13 cellular contexts compared by ENCODE assay signal in genomic region chr16:8581923-8582580, GRCh38. TPM values are rescaled to one million over a fixed set of nuclear protein-coding genes. Genes with fewer than 3 reads are reported as not detected.
DNase-seq lines count a peak whose midpoint lies in the region; ATAC-seq and TF ChIP-seq lines count a peak whose summit lies in the region.
"Had no signal": no experiment of that assay in that cellular context is flagged by ENCODE, and none has a peak within 500 bp of the region (broad histone marks: within the 10 kb centered on the region; RNA-seq: fewer than 3 reads in every experiment).

No MANE protein-coding gene starts in this region.

- TF ChIP-seq POLR2A in heart left ventricle (IDR thresholded peaks at IDR 0.05): no peak
- TF ChIP-seq POLR2A in right lobe of liver (IDR thresholded peaks at IDR 0.05): no peak

- WGBS in heart left ventricle, 4 donors: 30 to 45% (median 38%) methylated on average over 6 of the region's 6 CpGs
- 27% methylated on average over 6 of the region's 6 CpGs for WGBS in right lobe of liver (ENCODE audit: insufficient coverage, low coverage, low lambda C conversion rate, missing lambda C conversion rate)

- no peaks in the 10 kb centered on the region for H4K20me1 ChIP-seq in osteoblast (ENCODE audit: insufficient read depth, low read length)

- DNase-seq in heart left ventricle (peak in 1 of 5 donors; percentile 50), right atrium auricular region (ENCODE audit: low spot score) (no peak), SKM-1 treated with dmso at 0.1 percent for 144 hours (lab: John Stamatoyannopoulos, UW; ENCODE audit: unreplicated experiment) (peak; percentile 92), right lobe of liver (no peak), NCI-H2107 treated with DMSO at 0.1 percent for 48 hours (lab: John Stamatoyannopoulos, UW; ENCODE audit: unreplicated experiment) (no peak), osteoblast (ENCODE audit: insufficient read length, low spot score, missing footprints) (no peak)
- no peak for DNase-seq in effector CD4-positive, alpha-beta T cell
- DNase-seq: ACHN; activated T-cell treated with anti-CD3 and anti-CD28 coated beads, Interleukin-2, amount 50 U/mL, for 72 hours; foreskin melanocyte; NCI-H2081 treated with DMSO at 0.1 percent for 48 hours had no signal

- H3K4me1 ChIP-seq in heart left ventricle (no peaks in the 10 kb centered on the region), right atrium auricular region (no peaks in the 10 kb centered on the region), right lobe of liver (no peaks in the 10 kb centered on the region), osteoblast (ENCODE audit: insufficient read depth, low read length) (no peaks in the 10 kb centered on the region)

- no peak overlapping the region for H3K4me3 ChIP-seq in heart left ventricle
- no peak overlapping the region for H3K4me3 ChIP-seq in right atrium auricular region
- no peak overlapping the region for H3K4me3 ChIP-seq in right lobe of liver
- no peak overlapping the region for H3K4me3 ChIP-seq in osteoblast (ENCODE audit: insufficient read depth, low read length)

- peaks cover 0 to 12% (median under 1%) of the 10 kb centered on the region in 9 donors for H3K27me3 ChIP-seq in heart left ventricle
- no peaks in the 10 kb centered on the region for H3K27me3 ChIP-seq in right atrium auricular region
- no peaks in the 10 kb centered on the region for H3K27me3 ChIP-seq in right lobe of liver
- no peaks in the 10 kb centered on the region for H3K27me3 ChIP-seq in osteoblast (ENCODE audit: insufficient read depth, low read length)

- H3K79me2 ChIP-seq in osteoblast (ENCODE audit: insufficient read depth, low read length): no peaks in the 10 kb centered on the region

- no peak for TF ChIP-seq CTCF in heart left ventricle (IDR thresholded peaks at IDR 0.05)
- no peak for TF ChIP-seq CTCF in right atrium auricular region (IDR thresholded peaks at IDR 0.05)
- no peak for TF ChIP-seq CTCF in right lobe of liver (IDR thresholded peaks at IDR 0.05)
- TF ChIP-seq CTCF in osteoblast (IDR thresholded peaks at IDR 0.05; ENCODE audit: extremely low read depth, low read depth, low read length): no peak

- H3K27ac ChIP-seq in heart left ventricle (peak overlapping the region in 1 of 12 donors; percentile 21), right atrium auricular region (no peak overlapping the region), right lobe of liver (no peak overlapping the region), osteoblast (ENCODE audit: low read depth, low read length) (no peak overlapping the region)

- no peak overlapping the region for H3K4me2 ChIP-seq in osteoblast (ENCODE audit: insufficient read depth, low read length)

- no peaks in the 10 kb centered on the region for H3K9me3 ChIP-seq in heart left ventricle
- H3K9me3 ChIP-seq in right atrium auricular region: no peaks in the 10 kb centered on the region
- H3K9me3 ChIP-seq in right lobe of liver: no peaks in the 10 kb centered on the region
- H3K9me3 ChIP-seq in osteoblast (ENCODE audit: low read depth, low read length): no peaks in the 10 kb centered on the region

- peak; percentile 41 to 81 (median 74) for ATAC-seq in heart left ventricle
- peak; percentile 42 to 73 (median 71) for ATAC-seq in right lobe of liver
- ATAC-seq in GM19467 (IDR thresholded peaks at IDR 0.05; ENCODE audit: unreplicated experiment): no peak
- ATAC-seq: activated T-cell treated with anti-CD3 and anti-CD28 coated beads, Interleukin-2, amount 50 U/mL, for 72 hours had no signal

- no peak overlapping the region for H2AFZ ChIP-seq in osteoblast (ENCODE audit: low read length)

- intact Hi-C loops in heart left ventricle (cut with DNase I): no loop called here
- intact Hi-C loops in right lobe of liver (cut with DNase I): no loop called here

- H3K36me3 ChIP-seq in heart left ventricle (no peaks in the 10 kb centered on the region), right atrium auricular region (no peaks in the 10 kb centered on the region), right lobe of liver (no peaks in the 10 kb centered on the region), osteoblast (ENCODE audit: insufficient read depth, low read length) (no peaks in the 10 kb centered on the region)

RNA-seq across cellular contexts. Expression of gene TMEM114, which starts 8.3 kb away (rescaled TPM):
- not detected for total RNA-seq in heart left ventricle
- not detected for polyA plus RNA-seq in heart left ventricle
- not detected for total RNA-seq in right atrium auricular region
- not detected for total RNA-seq in right lobe of liver
- total RNA-seq in osteoblast: not detected in 2 replicates
- total RNA-seq: activated T-cell treated with anti-CD3 and anti-CD28 coated beads, Interleukin-2, amount 50 U/mL, for 72 hours; ureter had no signal

RNA-seq across cellular contexts. Expression of gene METTL22, which starts 39.4 kb away (rescaled TPM):
- 10 to 100 TPM; 15.3 to 80.3 (median 33.0) TPM for total RNA-seq in heart left ventricle
- 10 to 100 TPM; 34.0 to 44.9 TPM for polyA plus RNA-seq in heart left ventricle
- 10 to 100 TPM in 1 of 2 donors, 1 to 10 TPM in 1; 10.0 to 24.3 TPM for total RNA-seq in right atrium auricular region
- total RNA-seq in right lobe of liver: 10 to 100 TPM; 11.3 to 15.2 (median 13.7) TPM
- total RNA-seq in osteoblast: 24.5 and 46.0 TPM in 2 replicates
